ENCODE assay signal across 8 cellular contexts in the genomic region with DNA sequence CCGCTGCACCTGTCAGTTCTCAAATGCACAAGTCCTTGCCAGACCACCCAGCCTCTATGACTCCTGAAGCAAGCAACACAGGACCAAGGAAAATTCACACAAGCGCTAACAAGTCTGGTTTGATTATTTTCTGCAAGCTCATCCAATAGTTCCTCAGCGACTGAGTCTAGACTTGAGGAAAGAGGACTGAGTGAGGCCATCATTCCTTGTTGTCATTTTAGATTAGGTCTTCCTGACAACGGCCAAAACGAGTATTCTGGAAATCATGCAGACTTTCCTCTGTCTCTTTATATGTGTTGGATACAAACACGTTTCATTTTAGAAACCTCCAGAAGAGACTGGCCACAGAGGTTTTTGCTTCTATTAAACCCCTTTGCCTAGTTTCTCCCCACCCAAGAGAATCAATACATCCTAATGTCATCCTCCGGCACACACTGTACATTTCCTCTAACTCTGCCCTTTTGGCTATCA. TPM values are rescaled to one million over a fixed set of nuclear protein-coding genes. Genes with fewer than 3 reads are reported as not detected.
DNase-seq lines count a peak whose midpoint lies in the region; ATAC-seq and TF ChIP-seq lines count a peak whose summit lies in the region.

No MANE protein-coding gene starts in this region.

- H3K36me3 ChIP-seq in A673 (ENCODE audit: insufficient read depth, low read length, poor library complexity, severe bottlenecking) = peaks cover 21% of the 10 kb centered on the region

- POLR2A ChIA-PET in A673 (lab: Charles Lee; ENCODE audit: low non-redundant PET) = no interaction called here

- CTCF ChIA-PET in A673 (lab: Charles Lee) = no interaction called here

- H3K9me3 ChIP-seq in A673 (ENCODE audit: low read depth, low read length, poor library complexity, severe bottlenecking) = no peaks in the 10 kb centered on the region

- in situ Hi-C loops in GM13976 (cut with MboI; ENCODE audit: low sequenced_read_pairs, unreplicated experiment) = no loop called here

- H3K4me3 ChIP-seq in A673 (ENCODE audit: low read depth, low read length, poor library complexity, severe bottlenecking) = peak overlapping the region; percentile 70
- peak overlapping the region; percentile 95 for H3K4me3 ChIP-seq in WI38 (ENCODE audit: low read depth, low read length)
- peak overlapping the region; percentile 91 for H3K4me3 ChIP-seq in fibroblast of villous mesenchyme (ENCODE audit: low read depth, low read length)

- H3K4me1 ChIP-seq in A673 (ENCODE audit: insufficient read depth, low read length, poor library complexity, severe bottlenecking) = peaks cover 10% of the 10 kb centered on the region

- H3K27me3 ChIP-seq in A673 (replicated peaks; ENCODE audit: insufficient read depth, low read depth, low read length, poor library complexity) = no peaks in the 10 kb centered on the region

- intact Hi-C loops in A673 (cut with micrococcal nuclease; ENCODE audit: unreplicated experiment) = loop anchor here (1.0 kb wide), 1 partner anchor 54 kb away; a partner anchor contains a TSS

- BruUV-seq in A673 (replicated peaks; lab: Mats Ljungman, UMichigan) = TSS peak; percentile 73

- peak overlapping the region; percentile 99 for H3K27ac ChIP-seq in A673 (ENCODE audit: low read depth, low read length, poor library complexity, severe bottlenecking)

- ATAC-seq in GM18519 (IDR thresholded peaks at IDR 0.05; ENCODE audit: low FRiP score, unreplicated experiment) = no peak
- ATAC-seq in HG03097 (IDR thresholded peaks at IDR 0.05; ENCODE audit: low FRiP score, unreplicated experiment) = no peak

- TF ChIP-seq CTCF in A673 (conservative IDR thresholded peaks at IDR 0.05; ENCODE audit: low read depth, low read length) (no peak), GM13976 (IDR thresholded peaks at IDR 0.05; ENCODE audit: borderline replicate concordance, control extremely low read depth, extremely low read depth, insufficient read depth, missing control alignments) (no peak), WI38 (IDR thresholded peaks at IDR 0.05; ENCODE audit: low read depth, low read length) (no peak), fibroblast of villous mesenchyme (IDR thresholded peaks at IDR 0.05; ENCODE audit: insufficient read depth, low read depth, low read length) (no peak)

- DNase-seq in A673 (ENCODE audit: low spot score) = peak; percentile 22
- peak; percentile 12 for DNase-seq in GM13976 (ENCODE audit: low spot score)
- peak; percentile 57 for DNase-seq in fibroblast of villous mesenchyme (ENCODE audit: low read depth)
- DNase-seq in renal cortical epithelial cell (ENCODE audit: low read depth) = peak; percentile 33
- DNase-seq in DMS53 treated with DMSO at 0.1 percent for 48 hours (lab: John Stamatoyannopoulos, UW; ENCODE audit: unreplicated experiment) = no peak

RNA-seq across cellular contexts. Expression of a gene that starts 0.6 kb away (rescaled TPM):
- total RNA-seq in A673 (2021) = 91.9 and 104 TPM in 2 replicates
- 62.8 and 76.4 TPM in 2 replicates for total RNA-seq in fibroblast of villous mesenchyme
- total RNA-seq in renal cortical epithelial cell = 77.1 and 178 TPM in 2 replicates

RNA-seq across cellular contexts. Expression of a gene that starts 1.1 kb away (rescaled TPM):
- 148 and 149 TPM in 2 replicates for total RNA-seq in A673 (2021)
- total RNA-seq in fibroblast of villous mesenchyme = 85.0 and 85.9 TPM in 2 replicates
- total RNA-seq in renal cortical epithelial cell = 45.0 and 135 TPM in 2 replicates

RNA-seq across cellular contexts. Expression of a gene that starts 31.2 kb away (rescaled TPM):
- total RNA-seq in A673 (2021) (56.3 and 62.8 TPM in 2 replicates), fibroblast of villous mesenchyme (23.2 and 25.0 TPM in 2 replicates), renal cortical epithelial cell (10.6 and 25.9 TPM in 2 replicates)

RNA-seq across cellular contexts. Expression of a gene that starts 54.4 kb away (rescaled TPM):
- 302 and 305 TPM in 2 replicates for total RNA-seq in A673 (2021)
- 42.7 and 44.1 TPM in 2 replicates for total RNA-seq in fibroblast of villous mesenchyme
- total RNA-seq in renal cortical epithelial cell = 37.0 and 132 TPM in 2 replicates

RNA-seq across cellular contexts. Expression of a gene that starts 54.6 kb away (rescaled TPM):
- total RNA-seq in A673 (2021) (81.0 and 90.4 TPM in 2 replicates), fibroblast of villous mesenchyme (50.6 and 72.5 TPM in 2 replicates), renal cortical epithelial cell (76.1 and 100 TPM in 2 replicates)
